In the genomic region with DNA sequence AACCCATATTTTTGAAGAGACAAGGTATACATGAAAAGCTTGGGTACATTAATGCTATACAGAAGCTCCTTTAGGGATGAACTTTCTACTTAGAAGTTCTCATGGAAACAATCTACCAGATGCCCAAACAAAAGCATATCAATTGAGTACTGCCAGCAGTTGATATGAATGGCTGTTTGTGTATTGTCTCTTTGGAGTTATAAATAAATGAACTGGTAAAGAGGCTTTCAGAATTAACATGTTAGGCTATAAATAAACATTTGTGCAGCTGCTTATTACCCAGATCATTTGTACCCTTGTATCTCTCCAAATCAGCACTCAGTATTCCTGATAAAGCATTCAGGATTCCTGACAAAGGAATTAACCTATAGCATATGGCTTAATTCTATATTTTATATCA, we compare ENCODE assay signal across 19 cellular contexts.
"Had no signal": no experiment of that assay in that cellular context is flagged by ENCODE, and none has a peak within 500 bp of the region (broad histone marks: within the 10 kb centered on the region; RNA-seq: fewer than 3 reads in every experiment).

No MANE protein-coding gene starts in this region.

- H3K27ac ChIP-seq: cardiac muscle cell, dorsolateral prefrontal cortex, gastrocnemius medialis, hepatocyte, prostate gland, thoracic aorta had no signal

- H3K27me3 ChIP-seq: cardiac muscle cell, gastrocnemius medialis, hepatocyte had no signal

- DNase-seq: activated CD4-positive, alpha-beta memory T cell treated with anti-CD3 and anti-CD28 coated beads, Interleukin-2, amount 10 ng/mL, durations not matched to agents 7 days and 5 days; activated CD4-positive, alpha-beta T cell treated with anti-CD3 and anti-CD28 coated beads for 36 hours; activated effector memory CD4-positive, alpha-beta T cell treated with anti-CD3 and anti-CD28 coated beads, Interleukin-2, amount 50 U/mL, for 16 hours; activated T-cell treated with anti-CD3 and anti-CD28 coated beads, Interleukin-2, amount 50 U/mL, for 4 hours; dorsolateral prefrontal cortex; endodermal cell; erythroblast; gastrocnemius medialis; kidney; mesendoderm; stimulated activated CD4-positive, alpha-beta T cell treated with anti-CD3 and anti-CD28 coated beads, Interleukin-1b, Interleukin-23, amount 100 ng/mL, for 48 hours; stimulated activated naive CD8-positive, alpha-beta T cell treated with anti-CD3 and anti-CD28 coated beads, Interleukin-15, amount 100 ng/mL, for 72 hours; T-helper 17 cell had no signal

- H3K4me1 ChIP-seq: prostate gland had no signal

- ATAC-seq: activated CD4-positive, alpha-beta T cell treated with anti-CD3 and anti-CD28 coated beads for 36 hours; activated naive CD4-positive, alpha-beta T cell treated with anti-CD3 and anti-CD28 coated beads, Interleukin-2, amount 50 U/mL, for 72 hours; activated T-cell treated with anti-CD3 and anti-CD28 coated beads, Interleukin-2, amount 50 U/mL, for 4 hours; gastrocnemius medialis; sciatic nerve; stimulated activated naive CD8-positive, alpha-beta T cell treated with anti-CD3 and anti-CD28 coated beads, Interleukin-15, amount 100 ng/mL, for 72 hours; T-helper 17 cell had no signal

- H3K36me3 ChIP-seq: cardiac muscle cell, gastrocnemius medialis, prostate gland, thoracic aorta had no signal

- H3K4me3 ChIP-seq: cardiac muscle cell, dorsolateral prefrontal cortex, gastrocnemius medialis, hepatocyte, prostate gland, thoracic aorta had no signal

- H3K9me3 ChIP-seq: gastrocnemius medialis, prostate gland, thoracic aorta had no signal
